In genomic region chr12:4540633-4541032, GRCh38 we compare ENCODE assay signal across 20 cellular contexts. TPM values are rescaled to one million over a fixed set of nuclear protein-coding genes. Genes with fewer than 3 reads are reported as not detected.
DNase-seq lines count a peak whose midpoint lies in the region; ATAC-seq and TF ChIP-seq lines count a peak whose summit lies in the region.
"Had no signal": no experiment of that assay in that cellular context is flagged by ENCODE, and none has a peak within 500 bp of the region (broad histone marks: within the 10 kb centered on the region; RNA-seq: fewer than 3 reads in every experiment).

No MANE protein-coding gene starts in this region.

- H2AFZ ChIP-seq in OCI-LY7 (ENCODE audit: low read length) = no peak overlapping the region

- no peaks in the 10 kb centered on the region for H3K9me2 ChIP-seq in OCI-LY7 (ENCODE audit: insufficient read depth, low read length)

- H4K20me1 ChIP-seq in OCI-LY7 (ENCODE audit: insufficient read depth, low read length) = peaks cover 12% of the 10 kb centered on the region; the same call in 1 of the 2 replicates

- no peaks in the 10 kb centered on the region for H3K9me3 ChIP-seq in OCI-LY7 (ENCODE audit: low read length)
- H3K9me3 ChIP-seq in gastroesophageal sphincter = no peaks in the 10 kb centered on the region
- H3K9me3 ChIP-seq: Caco-2, heart right ventricle, left lung had no signal

- peaks cover 56% of the 10 kb centered on the region for H3K4me1 ChIP-seq in OCI-LY7 (ENCODE audit: insufficient read depth, low read length, poor library complexity, severe bottlenecking)
- peaks cover 0 to 22% (median 8%) of the 10 kb centered on the region in 3 donors for H3K4me1 ChIP-seq in gastroesophageal sphincter

- peak overlapping the region; percentile 82 for H3K27ac ChIP-seq in OCI-LY7 (ENCODE audit: low read depth, low read length, poor library complexity, severe bottlenecking)
- peak overlapping the region; percentile 91 for H3K27ac ChIP-seq in VCaP
- no peak overlapping the region for H3K27ac ChIP-seq in gastroesophageal sphincter
- H3K27ac ChIP-seq: coronary artery, heart right ventricle, left lung, WERI-Rb-1 had no signal

- ATAC-seq in gastroesophageal sphincter = no peak
- ATAC-seq: heart right ventricle; left lung; naive thymus-derived CD8-positive, alpha-beta T cell; right cardiac atrium; T-cell had no signal

- no peak for TF ChIP-seq EP300 in gastroesophageal sphincter (IDR thresholded peaks at IDR 0.05)

- H3K4me3 ChIP-seq in OCI-LY7 (ENCODE audit: low read depth, low read length, poor library complexity, severe bottlenecking) (peak overlapping the region; percentile 93), gastroesophageal sphincter (no peak overlapping the region)
- H3K4me3 ChIP-seq: coronary artery, left lung had no signal

- BruUV-seq in OCI-LY7 (replicated peaks; lab: Mats Ljungman, UMichigan) = no TSS peak

- CTCF ChIA-PET in OCI-LY7 (lab: Charles Lee; ENCODE audit: unreplicated experiment) = no interaction called here

- intact Hi-C loops in OCI-LY7 (cut with micrococcal nuclease; ENCODE audit: unreplicated experiment) = no loop called here

- POLR2A ChIA-PET in OCI-LY7 (lab: Charles Lee) = interaction anchor here (0.7 to 0.8 kb wide), 3 partner anchors 24 to 716 kb away, joined by 3 to 4 read pairs (median 3); partner anchors contain the start of genes AKAP3 and NDUFA9

- TF ChIP-seq POLR2A in gastroesophageal sphincter (IDR thresholded peaks at IDR 0.05) = no peak

- H3K36me3 ChIP-seq in OCI-LY7 (ENCODE audit: insufficient read depth, low read length) (peaks cover 47% of the 10 kb centered on the region), gastroesophageal sphincter (no peaks in the 10 kb centered on the region)

- TF ChIP-seq CTCF in OCI-LY7 (conservative IDR thresholded peaks at IDR 0.05; ENCODE audit: low read length) (no peak), VCaP (conservative IDR thresholded peaks at IDR 0.05) (no peak), gastroesophageal sphincter (IDR thresholded peaks at IDR 0.05) (no peak)

- DNase-seq in GF-D8 (lab: John Stamatoyannopoulos, UW) = peak; percentile 44
- peak; percentile 4 to 20 for DNase-seq in Kasumi-1 (lab: John Stamatoyannopoulos, UW)
- DNase-seq in OCI-LY7 (ENCODE audit: low spot score) = peak; percentile 32
- DNase-seq in stimulated activated CD4-positive, alpha-beta T cell treated with anti-CD3 and anti-CD28 coated beads, Interleukin-2, amount 100 ng/mL, for 24 hours = no peak
- DNase-seq in NCI-H2081 (lab: John Stamatoyannopoulos, UW) = no peak
- no peak for DNase-seq in RPMI8226
- DNase-seq: activated CD8-positive, alpha-beta memory T cell treated with anti-CD3 and anti-CD28 coated beads, Interleukin-2, amount 50 U/mL, for 48 hours; Caco-2; heart right ventricle; HFFc6; left lung; naive thymus-derived CD8-positive, alpha-beta T cell; NCI-H1417 treated with DMSO at 0.1 percent for 48 hours; NCI-H774; right cardiac atrium; T-cell; WERI-Rb-1 had no signal

- H3K4me2 ChIP-seq in OCI-LY7 (ENCODE audit: low read length) = peak overlapping the region; percentile 81

- WGBS in gastroesophageal sphincter (ENCODE audit: low coverage in 1 of 2), 2 donors = 66% methylated on average over 2 of the region's 2 CpGs

- H3K27me3 ChIP-seq in gastroesophageal sphincter = no peaks in the 10 kb centered on the region
- H3K27me3 ChIP-seq: heart right ventricle, left lung had no signal

- peaks cover 72% of the 10 kb centered on the region for H3K79me2 ChIP-seq in OCI-LY7 (ENCODE audit: insufficient read depth, low read depth, low read length)

RNA-seq across cellular contexts. Expression of gene RAD51AP1, which starts 1.9 kb away (rescaled TPM):
- total RNA-seq in OCI-LY7 (2014; rRNA removed; shearing (Covaris generic)) = 81.3 and 98.6 TPM in 2 replicates
- 69.2 and 86.0 TPM in 2 replicates for total RNA-seq in OCI-LY7 (2022)
- total RNA-seq in gastroesophageal sphincter = under 1 TPM in 3 of 4 donors, not detected in 1; 0.40 to 0.74 (median 0.54) TPM

RNA-seq across cellular contexts. Expression of gene DYRK4, which starts 21.4 kb away (rescaled TPM):
- 32.3 and 33.9 TPM in 2 replicates for total RNA-seq in OCI-LY7 (2014; rRNA removed; shearing (Covaris generic))
- 21.3 and 23.1 TPM in 2 replicates for total RNA-seq in OCI-LY7 (2022)
- 10 to 100 TPM; 43.1 to 53.9 (median 47.1) TPM for total RNA-seq in gastroesophageal sphincter

Comparison
In these comparisons a context has a peak if more than half of its experiments do, and no peak if none do; other contexts are left out.
1. DNase-seq: peak in GF-D8 (single experiment), Kasumi-1 (2 of 2) and OCI-LY7 (single experiment); none in stimulated activated CD4-positive, alpha-beta T cell treated with anti-CD3 and anti-CD28 coated beads, Interleukin-2, amount 100 ng/mL, for 24 hours (0 of 2), NCI-H2081 (0 of 2) and RPMI8226 (single experiment).
2. H3K27ac ChIP-seq: peak in OCI-LY7 (single experiment) and VCaP (single experiment); none in gastroesophageal sphincter (0 of 4).
3. RNA of gene RAD51AP1, which starts 1.9 kb away (total RNA-seq): 69.2 to 98.6 TPM in OCI-LY7; 0.40 to 0.74 TPM in gastroesophageal sphincter; every median in the first group is over 10 times any median in the second.